ENCODE assay signal across 24 cellular contexts in genomic region chr6:126873791-126874190, GRCh38.
"Had no signal": no experiment of that assay in that cellular context is flagged by ENCODE, and none has a peak within 500 bp of the region (broad histone marks: within the 10 kb centered on the region; RNA-seq: fewer than 3 reads in every experiment).

No MANE protein-coding gene starts in this region.

- H3K9me3 ChIP-seq: colonic mucosa, esophagus squamous epithelium, gastrocnemius medialis, left lung, lower lobe of right lung, mucosa of descending colon had no signal

- H3K27ac ChIP-seq: colonic mucosa, epithelial cell of prostate, esophagus squamous epithelium, gastrocnemius medialis, heart right ventricle, left lung, lower lobe of right lung had no signal

- ATAC-seq: effector memory CD8-positive, alpha-beta T cell; esophagus mucosa; gastrocnemius medialis; heart right ventricle; left cardiac atrium; left lung; left ventricle myocardium superior; lower lobe of right lung; mucosa of descending colon had no signal

- DNase-seq: colonic mucosa; cortex of kidney; effector CD8-positive, alpha-beta T cell; effector memory CD8-positive, alpha-beta T cell; endodermal cell; erythroblast; esophagus squamous epithelium; gastrocnemius medialis; glutamatergic neuron; head of caudate nucleus; heart right ventricle; hippocampal formation; left cardiac atrium; left lung; left ventricle myocardium superior; lower lobe of right lung; mesenchymal stem cell; mucosa of descending colon; naive B cell had no signal

- FAIRE-seq: endometrium, islet of Langerhans, keratinocyte had no signal

- H3K36me3 ChIP-seq: colonic mucosa, esophagus squamous epithelium, gastrocnemius medialis, heart right ventricle, left lung, lower lobe of right lung had no signal

- H3K4me1 ChIP-seq: colonic mucosa, esophagus squamous epithelium, gastrocnemius medialis, heart right ventricle, left lung, lower lobe of right lung had no signal

- H3K4me3 ChIP-seq: colonic mucosa, esophagus squamous epithelium, gastrocnemius medialis, heart right ventricle, left lung, lower lobe of right lung, mucosa of descending colon had no signal

- H3K27me3 ChIP-seq: colonic mucosa, esophagus squamous epithelium, gastrocnemius medialis, heart right ventricle, left lung had no signal
